In genomic region chrX:100350704-100351489, GRCh38 we compare ENCODE assay signal across 18 cellular contexts. TPM values are rescaled to one million over a fixed set of nuclear protein-coding genes. Genes with fewer than 3 reads are reported as not detected.
DNase-seq lines count a peak whose midpoint lies in the region; ATAC-seq, FAIRE-seq and TF ChIP-seq lines count a peak whose summit lies in the region.
"Had no signal": no experiment of that assay in that cellular context is flagged by ENCODE, and none has a peak within 500 bp of the region (broad histone marks: within the 10 kb centered on the region; RNA-seq: fewer than 3 reads in every experiment).

No MANE protein-coding gene starts in this region.

- H3K27ac ChIP-seq in HepG2 (ENCODE audit: extremely low read length, insufficient read depth, low read length) (no peak overlapping the region), right lobe of liver (no peak overlapping the region)
- H3K27ac ChIP-seq: BLaER1 had no signal

- H3K27ac Mint-ChIP-seq in WTC11 = no peak overlapping the region
- H3K27ac Mint-ChIP-seq: CD14-positive monocyte; CD4-positive, alpha-beta memory T cell had no signal

- no peak overlapping the region for H3K9ac ChIP-seq in HepG2 (ENCODE audit: insufficient read depth, low read depth, low read length)
- H3K9ac ChIP-seq: BLaER1 had no signal

- CTCF ChIA-PET in HepG2 (lab: Yijun Ruan, JAX; ENCODE audit: low intra/inter-chr PET ratio, low total read pairs) = no interaction called here
- CTCF ChIA-PET in WTC11 (lab: Charles Lee) = interaction anchor here (0.6 to 2.0 kb wide), 3 partner anchors 17 to 1933 kb away, joined by 3 to 6 read pairs (median 4); no protein-coding TSS in a partner anchor

- no peak for TF ChIP-seq POLR2A in HepG2 (IDR thresholded peaks at IDR 0.05; ENCODE audit: insufficient read depth in 1 of 2, low read depth in 2 of 2, low read length in 2 of 2)
- TF ChIP-seq POLR2A in right lobe of liver (IDR thresholded peaks at IDR 0.05) = no peak

- in situ Hi-C loops in HepG2 (cut with HindIII; ENCODE audit: extremely low pct_ligation_motif_present, low pct_unique_long_range_greater_than_20kb) = no loop called here

- 0% methylated on average over 2 of the region's 5 CpGs for WGBS in HepG2 (ENCODE audit: low lambda C conversion rate)
- 30% methylated on average over 2 of the region's 5 CpGs for WGBS in right lobe of liver (ENCODE audit: insufficient coverage, low coverage, low lambda C conversion rate, missing lambda C conversion rate)

- no TSS peak for BruUV-seq in HepG2 (replicated peaks; lab: Mats Ljungman, UMichigan)

- no peaks in the 10 kb centered on the region for H3K9me3 Mint-ChIP-seq in WTC11
- H3K9me3 Mint-ChIP-seq: CD14-positive monocyte had no signal

- H2AFZ ChIP-seq in HepG2 (ENCODE audit: low read length) = no peak overlapping the region

- H3K36me3 ChIP-seq in HepG2 (replicated peaks in 1 of 2; ENCODE audit: control insufficient read depth in 1 of 2, insufficient read depth in 2 of 2, low read length in 2 of 2) = no peaks in the 10 kb centered on the region
- H3K36me3 ChIP-seq in right lobe of liver = no peaks in the 10 kb centered on the region
- H3K36me3 ChIP-seq: BLaER1 had no signal

- no peak overlapping the region for H3K4me2 ChIP-seq in HepG2 (ENCODE audit: low read depth, low read length)
- H3K4me2 ChIP-seq: BLaER1 had no signal

- intact Hi-C loops in HepG2 (cut with micrococcal nuclease; ENCODE audit: unreplicated experiment) (no loop called here), right lobe of liver (cut with DNase I) (no loop called here)

- TF ChIP-seq EP300 in HepG2 (IDR thresholded peaks at IDR 0.05; ENCODE audit: low read depth in 2 of 2, low read length in 2 of 2) (no peak), HepG2 (CRISPR knock-in tag; IDR thresholded peaks at IDR 0.05; ENCODE audit: borderline replicate concordance) (no peak)

- FAIRE-seq in HepG2 (lab: Jason Lieb, UNC) = no peak
- FAIRE-seq: GM19239, H54, K562 had no signal

- no peaks in the 10 kb centered on the region for H3K79me2 ChIP-seq in HepG2 (ENCODE audit: insufficient read depth, low read length)

- no peaks in the 10 kb centered on the region for H3K9me3 ChIP-seq in HepG2 (ENCODE audit: low read length)
- H3K9me3 ChIP-seq in right lobe of liver = no peaks in the 10 kb centered on the region
- H3K9me3 ChIP-seq: BLaER1 had no signal

- no peaks in the 10 kb centered on the region for H3K27me3 ChIP-seq in HepG2 (ENCODE audit: control insufficient read depth in 1 of 2, insufficient read depth in 2 of 2, low read length in 2 of 2)
- H3K27me3 ChIP-seq in right lobe of liver = peaks cover 0 to 3% of the 10 kb centered on the region in 2 donors

- peaks cover 33% of the 10 kb centered on the region for H3K27me3 Mint-ChIP-seq in WTC11 (ENCODE audit: low read depth)
- H3K27me3 Mint-ChIP-seq: CD4-positive, alpha-beta memory T cell had no signal

- H3K4me3 Mint-ChIP-seq in WTC11 = no peak overlapping the region
- H3K4me3 Mint-ChIP-seq: CD14-positive monocyte; CD4-positive, alpha-beta memory T cell had no signal

- no peaks in the 10 kb centered on the region for H3K36me3 Mint-ChIP-seq in WTC11
- H3K36me3 Mint-ChIP-seq: CD14-positive monocyte; CD4-positive, alpha-beta memory T cell had no signal

- H3K4me3 ChIP-seq in HepG2 (replicated peaks in 1 of 3; ENCODE audit: insufficient read depth in 1 of 3, low read depth in 2 of 3, low read length in 3 of 3) = no peak overlapping the region
- H3K4me3 ChIP-seq in right lobe of liver = no peak overlapping the region
- H3K4me3 ChIP-seq: BLaER1, K562 had no signal

- TF ChIP-seq CTCF in HepG2 (CRISPR knock-in tag; IDR thresholded peaks at IDR 0.05) (0 out of 2 replicates have a peak, but pooled peaks have one; percentile 6), right lobe of liver (IDR thresholded peaks at IDR 0.05) (no peak), WTC11 (IDR thresholded peaks at IDR 0.05) (no peak)

- DNase-seq in HepG2 (ENCODE audit: low spot score) (no peak), right lobe of liver (no peak), WTC11 (ENCODE audit: low spot score) (no peak), iPS-NIHi11 (ENCODE audit: low spot score) (peak; percentile 6), NOMO-1 treated with dmso at 0.1 percent for 144 hours (lab: John Stamatoyannopoulos, UW; ENCODE audit: unreplicated experiment) (no peak), HuH-7 (ENCODE audit: low spot score) (no peak)
- DNase-seq: 8988T; CD4-positive, alpha-beta memory T cell; DMS153; DMS79 treated with DMSO at 0.1 percent for 48 hours; GF-D8; IMR-90 had no signal

- TF ChIP-seq RAD21 in HepG2 (CRISPR knock-in tag; IDR thresholded peaks at IDR 0.05) = no peak

- no peaks in the 10 kb centered on the region for H4K20me1 ChIP-seq in HepG2 (ENCODE audit: insufficient read depth, low read length)

- POLR2A ChIA-PET in HepG2 (lab: Yijun Ruan, JAX) (no interaction called here), WTC11 (lab: Charles Lee) (no interaction called here)

- ATAC-seq in HepG2 (no peak), right lobe of liver (no peak), WTC11 (peak; percentile 58), GM18502 (IDR thresholded peaks at IDR 0.05; ENCODE audit: poor library complexity, unreplicated experiment) (no peak)
- ATAC-seq: K562 had no signal

- peaks cover 8% of the 10 kb centered on the region for H3K4me1 Mint-ChIP-seq in WTC11
- H3K4me1 Mint-ChIP-seq: CD14-positive monocyte; CD4-positive, alpha-beta memory T cell had no signal

- no peaks in the 10 kb centered on the region for H3K4me1 ChIP-seq in HepG2 (ENCODE audit: insufficient read depth, low read length)
- H3K4me1 ChIP-seq in right lobe of liver = no peaks in the 10 kb centered on the region
- H3K4me1 ChIP-seq: BLaER1 had no signal

TF ChIP-seq in HepG2, 621 proteins besides CTCF, POLR2A, EP300 and RAD21:
- no peak for TF ChIP-seq MED13 (CRISPR knock-in tag; IDR thresholded peaks at IDR 0.05)
- TF ChIP-seq ZNF33A (CRISPR knock-in tag; IDR thresholded peaks at IDR 0.05; ENCODE audit: borderline replicate concordance) = no peak

TF ChIP-seq in WTC11, 78 proteins besides CTCF, POLR2A, EP300 and RAD21 (continues in another document):
- TF ChIP-seq NFYB (CRISPR knock-in tag; conservative IDR thresholded peaks at IDR 0.05; ENCODE audit: low read depth) = no peak
- no peak for TF ChIP-seq ZNF512 (CRISPR knock-in tag; IDR thresholded peaks at IDR 0.05; ENCODE audit: borderline replicate concordance)
- TF ChIP-seq USF1 (CRISPR knock-in tag; IDR thresholded peaks at IDR 0.05) = no peak
- no peak for TF ChIP-seq MYBL2 (CRISPR knock-in tag; IDR thresholded peaks at IDR 0.05)
- TF ChIP-seq NR1H2 (CRISPR knock-in tag; IDR thresholded peaks at IDR 0.05) = no peak
- no peak for TF ChIP-seq KAT7 (CRISPR knock-in tag; IDR thresholded peaks at IDR 0.05; ENCODE audit: borderline replicate concordance)
- TF ChIP-seq ZNF423 (CRISPR knock-in tag; IDR thresholded peaks at IDR 0.05) = no peak

RNA-seq across cellular contexts. Expression of gene PCDH19, which starts 59.2 kb away (rescaled TPM):
- total RNA-seq in HepG2 (2016; rRNA removed; fragmentation: Illumina TruSeq; extraction: Trizol) = 0.02 and 0.03 TPM in 2 replicates
- total RNA-seq in HepG2 (2016; cell fraction: cytosol; rRNA removed; fragmentation: Illumina TruSeq; extraction: Trizol; ENCODE audit: low read depth) = not detected in 2 replicates
- total RNA-seq in HepG2 (2016; cell fraction: insoluble cytoplasmic fraction; rRNA removed; fragmentation: Illumina TruSeq; extraction: Trizol) = 0.01 and 0.04 TPM in 2 replicates
- 0.03 TPM in 1 of 2 replicates, not detected in the other for total RNA-seq in HepG2 (2016; cell fraction: membrane; rRNA removed; fragmentation: Illumina TruSeq; extraction: Trizol)
- total RNA-seq in HepG2 (2016; cell fraction: nucleus; rRNA removed; fragmentation: Illumina TruSeq; extraction: Trizol) = 0.06 and 0.13 TPM in 2 replicates
- polyA plus RNA-seq in HepG2 (2011; rRNA removed) = 0.09 and 0.24 TPM in 2 replicates
- 0.07 and 0.08 TPM in 2 replicates for polyA plus RNA-seq in HepG2 (2011; cell fraction: cytosol; rRNA removed)
- 0.31 and 0.43 TPM in 2 replicates for polyA plus RNA-seq in HepG2 (2011; cell fraction: nucleus; rRNA removed)
- 0.11 and 0.21 TPM in 2 replicates for polyA plus RNA-seq in HepG2 (2012)
- polyA plus RNA-seq in HepG2 (2016; cell fraction: cytosol; fragmentation: Illumina TruSeq; extraction: Trizol; ENCODE audit: low read depth) = not detected in 2 replicates
- not detected in 2 replicates for polyA plus RNA-seq in HepG2 (2016; cell fraction: insoluble cytoplasmic fraction; fragmentation: Illumina TruSeq; extraction: Trizol; ENCODE audit: low read depth)
- not detected in 2 replicates for polyA plus RNA-seq in HepG2 (2016; cell fraction: membrane; fragmentation: Illumina TruSeq; extraction: Trizol; ENCODE audit: low read depth)
- 0.11 and 0.97 TPM in 2 replicates for polyA plus RNA-seq in HepG2 (2016; cell fraction: nucleus; fragmentation: Illumina TruSeq; extraction: Trizol; ENCODE audit: insufficient read depth, low read depth)
- 0.10 TPM in 1 of 2 replicates, not detected in the other for polyA minus RNA-seq in HepG2 (2011; rRNA and poly(A)+ RNA removed; ENCODE audit: low replicate concordance)
- polyA minus RNA-seq in HepG2 (2011; cell fraction: cytosol; rRNA and poly(A)+ RNA removed) = 0.09 TPM in 1 of 2 replicates, not detected in the other
- polyA minus RNA-seq in HepG2 (2011; cell fraction: nucleus; rRNA and poly(A)+ RNA removed) = 0.75 and 1.0 TPM in 2 replicates
- under 1 TPM; under 0.01 to 0.10 (median 0.06) TPM for total RNA-seq in right lobe of liver
- total RNA-seq in WTC11 (2021) = 1.5 to 2.1 TPM (median 1.8 TPM) in 3 replicates
- total RNA-seq: CD4-positive, alpha-beta memory T cell; IMR-90; K562 had no signal
- polyA plus RNA-seq: CD14-positive monocyte; CD4-positive, alpha-beta memory T cell; IMR-90; K562 had no signal

Comparison
In these comparisons a context has a peak if more than half of its experiments do, and no peak if none do; other contexts are left out.
1. Of the 50 proteins assayed by ChIP-seq in both HepG2 and WTC11: peak only in HepG2: CTCF; only in WTC11: none; in both: none; in neither: 49.